Comparison of ENCODE assay signal across 26 cellular contexts in genomic region chr6:21357262-21357661, GRCh38.
"Had no signal": no experiment of that assay in that cellular context is flagged by ENCODE, and none has a peak within 500 bp of the region (broad histone marks: within the 10 kb centered on the region; RNA-seq: fewer than 3 reads in every experiment).

No MANE protein-coding gene starts in this region.

- H3K4me3 ChIP-seq: esophagus squamous epithelium, left ventricle myocardium inferior, lung, mucosa of descending colon, skin epidermis, stomach, tibial artery had no signal

- H3K27me3 ChIP-seq: esophagus squamous epithelium, stomach, tibial artery had no signal

- H3K4me1 ChIP-seq: esophagus squamous epithelium, left ventricle myocardium inferior, stomach, tibial artery had no signal

- DNase-seq: activated CD4-positive, alpha-beta memory T cell treated with anti-CD3 and anti-CD28 coated beads, Interleukin-2, amount 10 ng/mL, durations not matched to agents 7 days and 5 days; activated CD4-positive, alpha-beta T cell treated with anti-CD3 and anti-CD28 coated beads for 1 hour; activated CD4-positive, alpha-beta T cell treated with anti-CD3 and anti-CD28 coated beads, Interleukin-2, amount 10 ng/mL, durations not matched to agents 7 days and 5 days; activated naive CD8-positive, alpha-beta T cell treated with anti-CD3 and anti-CD28 coated beads, Interleukin-2, amount 50 U/mL, for 24 hours; activated T-cell treated with anti-CD3 and anti-CD28 coated beads, Interleukin-2, amount 50 U/mL, for 4 hours; amygdala; central memory CD4-positive, alpha-beta T cell; dermis blood vessel endothelial cell; effector CD4-positive, alpha-beta T cell; esophagus squamous epithelium; foreskin melanocyte; left ventricle myocardium inferior; mucosa of descending colon; stimulated activated CD4-positive, alpha-beta T cell treated with anti-CD3 and anti-CD28 coated beads, Interleukin-12 subunit alpha, Interleukin-12 subunit beta, amount 100 ng/mL, for 4 hours; stimulated activated CD4-positive, alpha-beta T cell treated with anti-CD3 and anti-CD28 coated beads, Interleukin-4, amount 100 ng/mL, for 24 hours; stomach; T-helper 2 cell; tibial artery had no signal

- H3K27ac ChIP-seq: esophagus squamous epithelium, left ventricle myocardium inferior, skin epidermis, stomach, tibial artery had no signal

- ATAC-seq: activated naive CD8-positive, alpha-beta T cell treated with anti-CD3 and anti-CD28 coated beads, Interleukin-2, amount 50 U/mL, for 24 hours; activated T-cell treated with anti-CD3 and anti-CD28 coated beads, Interleukin-2, amount 50 U/mL, for 4 hours; activated T-helper 17 cell treated with anti-CD3 and anti-CD28 coated beads, Interleukin-2, amount 50 U/mL, for 72 hours; mucosa of descending colon; natural killer cell treated with Interleukin-12 subunit alpha and Interleukin-12 subunit beta and Interleukin-15 and Interleukin-18, amount 100 ng/mL, for 72 hours; sciatic nerve; stimulated activated memory B cell treated with anti-CD40 and anti-IgM and Interleukin-4, amounts not matched to agents 10 μg/mL and 1 μg/mL and 100 μg/mL, for 72 hours; WTC11 had no signal

- H3K36me3 ChIP-seq: esophagus squamous epithelium, left ventricle myocardium inferior, stomach, tibial artery had no signal

- FAIRE-seq: colon had no signal

- H3K9me3 ChIP-seq: esophagus squamous epithelium, left ventricle myocardium inferior, mucosa of descending colon, stomach, tibial artery had no signal
